In genomic region chr12:111411187-111411764, GRCh38 we compare ENCODE assay signal across 10 cellular contexts. TPM values are rescaled to one million over a fixed set of nuclear protein-coding genes. Genes with fewer than 3 reads are reported as not detected.
DNase-seq lines count a peak whose midpoint lies in the region; ATAC-seq and TF ChIP-seq lines count a peak whose summit lies in the region.
"Had no signal": no experiment of that assay in that cellular context is flagged by ENCODE, and none has a peak within 500 bp of the region (broad histone marks: within the 10 kb centered on the region; RNA-seq: fewer than 3 reads in every experiment).

No MANE protein-coding gene starts in this region.

- BruUV-seq in A673 (replicated peaks; lab: Mats Ljungman, UMichigan) = no TSS peak

- H3K9me3 ChIP-seq in A673 (ENCODE audit: low read depth, low read length, poor library complexity, severe bottlenecking) = no peaks in the 10 kb centered on the region
- no peaks in the 10 kb centered on the region for H3K9me3 ChIP-seq in HUES6 (ENCODE audit: control insufficient read depth, insufficient read depth, low read depth, low read length)

- no peaks in the 10 kb centered on the region for H3K36me3 Mint-ChIP-seq in naive B cell

- TF ChIP-seq CTCF in A673 (conservative IDR thresholded peaks at IDR 0.05; ENCODE audit: low read depth, low read length) (no peak), brain microvascular endothelial cell (IDR thresholded peaks at IDR 0.05; ENCODE audit: low read depth, low read length, missing control alignments) (no peak)

- POLR2A ChIA-PET in A673 (lab: Charles Lee; ENCODE audit: low non-redundant PET) = no interaction called here

- H3K9ac ChIP-seq in HUES6 (ENCODE audit: low read length) = peak overlapping the region; percentile 58

- in situ Hi-C loops in brain microvascular endothelial cell (cut with HindIII; ENCODE audit: low pct_ligation_motif_present, low sequenced_read_pairs) = no loop called here

- H3K4me1 ChIP-seq in A673 (ENCODE audit: insufficient read depth, low read length, poor library complexity, severe bottlenecking) (peaks cover 68% of the 10 kb centered on the region), HUES6 (ENCODE audit: control insufficient read depth, insufficient read depth, low read length) (peaks cover 75% of the 10 kb centered on the region)

- H3K36me3 ChIP-seq in A673 (ENCODE audit: insufficient read depth, low read length, poor library complexity, severe bottlenecking) (no peaks in the 10 kb centered on the region), HUES6 (ENCODE audit: control insufficient read depth, insufficient read depth, low read length) (peaks cover 3% of the 10 kb centered on the region; the same call in 1 of the 2 replicates), brain microvascular endothelial cell (replicated peaks) (peaks cover 10% of the 10 kb centered on the region)

- DNase-seq in A673 (ENCODE audit: low spot score) = peak; percentile 87
- no peak for DNase-seq in brain microvascular endothelial cell
- no peak for DNase-seq in naive B cell
- no peak for DNase-seq in AG08395 (ENCODE audit: low spot score)
- no peak for DNase-seq in activated effector memory CD4-positive, alpha-beta T cell treated with anti-CD3 and anti-CD28 coated beads, Interleukin-2, amount 50 U/mL, for 16 hours
- DNase-seq: COR-L47 had no signal

- intact Hi-C loops in A673 (cut with micrococcal nuclease; ENCODE audit: unreplicated experiment) = no loop called here

- H3K27ac ChIP-seq in A673 (ENCODE audit: low read depth, low read length, poor library complexity, severe bottlenecking) = peak overlapping the region; percentile 91
- H3K27ac ChIP-seq in HUES6 (ENCODE audit: low read depth, low read length) = peak overlapping the region; percentile 85
- peak overlapping the region; percentile 83 for H3K27ac ChIP-seq in brain microvascular endothelial cell

- ATAC-seq in naive B cell (ENCODE audit: low read depth in 2 of 2) (no peak), HG03469 (IDR thresholded peaks at IDR 0.05; ENCODE audit: unreplicated experiment) (no peak), HG03378 (IDR thresholded peaks at IDR 0.05; ENCODE audit: unreplicated experiment) (no peak)

- CTCF ChIA-PET in A673 (lab: Charles Lee) = interaction anchor here (1.1 to 2.1 kb wide), 4 partner anchors 8 to 40 kb away, joined by 5 to 10 read pairs (median 8); no protein-coding TSS in a partner anchor

- peak overlapping the region in 7 of 8 donors; percentile 3 to 84 (median 40) for H3K4me3 Mint-ChIP-seq in naive B cell

- no peaks in the 10 kb centered on the region for H3K9me3 Mint-ChIP-seq in naive B cell
- H3K9me3 Mint-ChIP-seq: nephron had no signal

- no peaks in the 10 kb centered on the region for H3K27me3 ChIP-seq in A673 (replicated peaks; ENCODE audit: insufficient read depth, low read depth, low read length, poor library complexity)
- H3K27me3 ChIP-seq in HUES6 (ENCODE audit: control insufficient read depth, insufficient read depth, low read length) = no peaks in the 10 kb centered on the region
- H3K27me3 ChIP-seq in brain microvascular endothelial cell (replicated peaks) = no peaks in the 10 kb centered on the region

- H3K4me1 Mint-ChIP-seq in naive B cell = peaks cover 65 to 87% (median 82%) of the 10 kb centered on the region in 3 donors

- H3K4me3 ChIP-seq in A673 (ENCODE audit: low read depth, low read length, poor library complexity, severe bottlenecking) = peak overlapping the region; percentile 80
- H3K4me3 ChIP-seq in HUES6 (ENCODE audit: low read depth, low read length) = no peak overlapping the region; the same call in 1 of the 2 replicates
- no peak overlapping the region for H3K4me3 ChIP-seq in brain microvascular endothelial cell (ENCODE audit: low read depth, low read length)

- H3K27me3 Mint-ChIP-seq in naive B cell = no peaks in the 10 kb centered on the region

- H3K27ac Mint-ChIP-seq in naive B cell = peak overlapping the region; percentile 9 to 99 (median 72)

RNA-seq across cellular contexts. Expression of gene SH2B3, which starts 5.6 kb away (rescaled TPM):
- 109 and 133 TPM in 2 replicates for total RNA-seq in A673 (2021)
- polyA plus RNA-seq in naive B cell (ENCODE audit: low read depth in 6 of 6) = 10 to 100 TPM in 1 of 6 donors, 1 to 10 TPM in 5; 3.6 to 10.4 (median 4.5) TPM

RNA-seq across cellular contexts. Expression of gene PHETA1, which starts 42.4 kb away (rescaled TPM):
- 5.7 and 6.6 TPM in 2 replicates for total RNA-seq in A673 (2021)
- polyA plus RNA-seq in naive B cell (ENCODE audit: low read depth in 6 of 6) = 10 to 100 TPM in 1 of 6 donors, 1 to 10 TPM in 5; 5.3 to 14.7 (median 7.7) TPM
